In genomic region chr18:50665519-50665918, GRCh38 we compare ENCODE assay signal across 17 cellular contexts.
DNase-seq lines count a peak whose midpoint lies in the region; ATAC-seq and TF ChIP-seq lines count a peak whose summit lies in the region.
"Had no signal": no experiment of that assay in that cellular context is flagged by ENCODE, and none has a peak within 500 bp of the region (broad histone marks: within the 10 kb centered on the region; RNA-seq: fewer than 3 reads in every experiment).

No MANE protein-coding gene starts in this region.

- peaks cover 74% of the 10 kb centered on the region for H3K4me1 Mint-ChIP-seq in nephron progenitor cell
- no peaks in the 10 kb centered on the region for H3K4me1 Mint-ChIP-seq in activated T-cell treated with anti-CD3 and anti-CD28 coated beads, Interleukin-2, amount 50 U/mL, for 24 hours (ENCODE audit: low read depth)

- intact Hi-C loops in heart right ventricle (cut with DNase I) (loop anchor here in 1 of 10 donors (10.0 kb wide), 2 partner anchors 101 to 119 kb away; partner anchors contain the start of gene MAPK4), spleen (cut with DNase I; ENCODE audit: low total_unique reads) (no loop called here)

- H3K27me3 Mint-ChIP-seq in nephron progenitor cell (ENCODE audit: low read depth, poor library complexity) = peaks cover 4% of the 10 kb centered on the region
- H3K27me3 Mint-ChIP-seq in activated T-cell treated with anti-CD3 and anti-CD28 coated beads, Interleukin-2, amount 50 U/mL, for 24 hours = no peaks in the 10 kb centered on the region

- H3K36me3 Mint-ChIP-seq in nephron progenitor cell (ENCODE audit: low read depth) = peaks cover 31% of the 10 kb centered on the region
- no peaks in the 10 kb centered on the region for H3K36me3 Mint-ChIP-seq in activated T-cell treated with anti-CD3 and anti-CD28 coated beads, Interleukin-2, amount 50 U/mL, for 24 hours (ENCODE audit: low read depth)

- DNase-seq in cerebellum (ENCODE audit: low spot score) (peak; percentile 68), heart right ventricle (peak; percentile 58 to 65), nephron progenitor cell (peak; percentile 54), NCI-H2227 (lab: John Stamatoyannopoulos, UW; ENCODE audit: unreplicated experiment) (no peak), spleen (no peak)
- DNase-seq in activated T-cell treated with anti-CD3 and anti-CD28 coated beads, Interleukin-2, amount 50 U/mL, for 24 hours = no peak
- DNase-seq: EL, HFFc6, NCI-H2081 treated with DMSO at 0.1 percent for 48 hours, NCI-H2227 treated with DMSO at 0.1 percent for 48 hours, NCI-H526 treated with DMSO at 0.1 percent for 48 hours had no signal

- TF ChIP-seq CTCF in HEK293 (tag by site-specific recombination; IDR thresholded peaks at IDR 0.05) (no peak), heart right ventricle (IDR thresholded peaks at IDR 0.05) (peak in 1 of 9 donors; percentile 10), nephron progenitor cell (IDR thresholded peaks at IDR 0.05) (no peak), spleen (IDR thresholded peaks at IDR 0.05 in 8 of 11, conservative IDR thresholded peaks at IDR 0.05 in 3 of 11) (no peak)

- no peaks in the 10 kb centered on the region for H3K36me3 ChIP-seq in HEK293 (ENCODE audit: control insufficient read depth in 2 of 2, insufficient read depth in 1 of 2, low read length in 2 of 2)
- H3K36me3 ChIP-seq in heart right ventricle = peaks cover 0 to 4% (median 0%) of the 10 kb centered on the region in 9 donors
- no peaks in the 10 kb centered on the region for H3K36me3 ChIP-seq in spleen

- no peak overlapping the region for H3K4me3 ChIP-seq in HEK293 (ENCODE audit: low read depth, low read length)
- no peak overlapping the region for H3K4me3 ChIP-seq in heart right ventricle
- H3K4me3 ChIP-seq in spleen = no peak overlapping the region
- H3K4me3 ChIP-seq: A549 had no signal

- POLR2A ChIA-PET in HEK293 (lab: Yijun Ruan, JAX) = no interaction called here

- peak overlapping the region; percentile 23 for H3K4me3 Mint-ChIP-seq in nephron progenitor cell
- no peak overlapping the region for H3K4me3 Mint-ChIP-seq in activated T-cell treated with anti-CD3 and anti-CD28 coated beads, Interleukin-2, amount 50 U/mL, for 24 hours
- H3K4me3 Mint-ChIP-seq: HFFc6 had no signal

- TF ChIP-seq POLR2A in spleen (IDR thresholded peaks at IDR 0.05) = no peak

- ATAC-seq in heart right ventricle (peak; percentile 82 to 96 (median 90)), HG03571 (IDR thresholded peaks at IDR 0.05; ENCODE audit: unreplicated experiment) (no peak)
- ATAC-seq: A549 had no signal

- H3K27ac ChIP-seq in HEK293 (ENCODE audit: extremely low read depth, low read depth, low read length) = no peak overlapping the region
- H3K27ac ChIP-seq in heart right ventricle = peak overlapping the region; percentile 7 to 88 (median 80)
- H3K27ac ChIP-seq in spleen = no peak overlapping the region
- H3K27ac ChIP-seq: A549, C4-2B, KMS-11, RWPE1 had no signal

- CTCF ChIA-PET in HEK293 (lab: Yijun Ruan, JAX) = no interaction called here

- H3K9me3 Mint-ChIP-seq in nephron progenitor cell = peaks cover 16% of the 10 kb centered on the region
- peaks cover 5% of the 10 kb centered on the region for H3K9me3 Mint-ChIP-seq in activated T-cell treated with anti-CD3 and anti-CD28 coated beads, Interleukin-2, amount 50 U/mL, for 24 hours

- H3K27ac Mint-ChIP-seq in nephron progenitor cell = no peak overlapping the region
- no peak overlapping the region for H3K27ac Mint-ChIP-seq in activated T-cell treated with anti-CD3 and anti-CD28 coated beads, Interleukin-2, amount 50 U/mL, for 24 hours
- H3K27ac Mint-ChIP-seq: HFFc6 had no signal

- no peaks in the 10 kb centered on the region for H3K4me1 ChIP-seq in HEK293 (ENCODE audit: control insufficient read depth, insufficient read depth, low read length)
- peaks cover 0 to 26% (median 5%) of the 10 kb centered on the region in 9 donors for H3K4me1 ChIP-seq in heart right ventricle
- no peaks in the 10 kb centered on the region for H3K4me1 ChIP-seq in spleen
- H3K4me1 ChIP-seq: A549 had no signal

- H3K9me3 ChIP-seq in HEK293 (ENCODE audit: control insufficient read depth, insufficient read depth, low read depth, low read length) = no peaks in the 10 kb centered on the region
- peaks cover 0 to 10% (median 0%) of the 10 kb centered on the region in 11 donors for H3K9me3 ChIP-seq in heart right ventricle
- H3K9me3 ChIP-seq in spleen = peaks cover 0 to 25% (median 11%) of the 10 kb centered on the region in 8 donors

- no peaks in the 10 kb centered on the region for H3K27me3 ChIP-seq in heart right ventricle
- H3K27me3 ChIP-seq in spleen (replicated peaks in 1 of 7) = peaks cover 0 to 3% (median 0%) of the 10 kb centered on the region in 7 donors

TF ChIP-seq in HEK293, 187 proteins besides CTCF, POLR2A, EP300 and RAD21:
- TF ChIP-seq ZNF510 (tag by site-specific recombination; IDR thresholded peaks at IDR 0.05; ENCODE audit: insufficient replicate concordance) (no peak), ZIC2 (tag by site-specific recombination; IDR thresholded peaks at IDR 0.05) (peak; percentile 56)

Comparison
In these comparisons a context has a peak if more than half of its experiments do, and no peak if none do; other contexts are left out.
1. H3K27ac ChIP-seq: peak in heart right ventricle (10 of 10); none in HEK293 (single experiment) and spleen (0 of 8).
2. DNase-seq: peak in cerebellum (single experiment), heart right ventricle (2 of 2) and nephron progenitor cell (single experiment); none in NCI-H2227 (single experiment), activated T-cell treated with anti-CD3 and anti-CD28 coated beads, Interleukin-2, amount 50 U/mL, for 24 hours (single experiment) and spleen (single experiment).